ENCODE assay signal across 7 cellular contexts in genomic region chr15:63381301-63382192, GRCh38. TPM values are rescaled to one million over a fixed set of nuclear protein-coding genes. Genes with fewer than 3 reads are reported as not detected.
DNase-seq lines count a peak whose midpoint lies in the region; ATAC-seq and TF ChIP-seq lines count a peak whose summit lies in the region.

Gene CA12 (minus strand): TSS chr15:63381846. CDS start chr15:63381720, 126 bp downstream.

- ATAC-seq in lung (ENCODE audit: insufficient read depth, low FRiP score): peak; percentile 32

- H3K4me1 ChIP-seq in Peyer's patch (peaks cover 0 to 14% (median 2%) of the 10 kb centered on the region in 4 donors), duodenal mucosa (ENCODE audit: control insufficient read depth in 1 of 2, insufficient read depth in 2 of 2, low read length in 2 of 2) (peaks cover 20 to 24% of the 10 kb centered on the region in 2 donors), lung (ENCODE audit: control insufficient read depth in 2 of 2, insufficient read depth in 2 of 2, low read length in 2 of 2) (peaks cover 0 to 5% of the 10 kb centered on the region in 2 donors), tibial artery (peaks cover 0 to 15% (median 14%) of the 10 kb centered on the region in 4 donors)

- H3K27me3 ChIP-seq in Peyer's patch: no peaks in the 10 kb centered on the region
- peaks cover 7 to 17% of the 10 kb centered on the region in 2 donors for H3K27me3 ChIP-seq in duodenal mucosa (ENCODE audit: control insufficient read depth in 1 of 2, insufficient read depth in 2 of 2, low read length in 2 of 2)
- peaks cover 5% of the 10 kb centered on the region for H3K27me3 ChIP-seq in lung (ENCODE audit: control insufficient read depth, insufficient read depth)
- peaks cover 0 to 25% of the 10 kb centered on the region in 2 donors for H3K27me3 ChIP-seq in tibial artery

- H3K4me3 ChIP-seq in Peyer's patch (peak within 1 kb of the TSS; percentile 30 to 66 (median 45)), duodenal mucosa (ENCODE audit: low read depth in 1 of 2, low read length in 2 of 2) (peak within 1 kb of the TSS; percentile 63 to 64), lung (peak within 1 kb of the TSS; percentile 18), tibial artery (peak within 1 kb of the TSS; percentile 40 to 57)

- no peaks in the 10 kb centered on the region for H3K9me3 ChIP-seq in Peyer's patch
- H3K9me3 ChIP-seq in duodenal mucosa (ENCODE audit: control insufficient read depth in 1 of 2, low read length in 2 of 2): no peaks in the 10 kb centered on the region
- peaks cover 0 to 2% of the 10 kb centered on the region in 2 donors for H3K9me3 ChIP-seq in lung (ENCODE audit: control insufficient read depth in 2 of 2, insufficient read depth in 1 of 2, low read length in 1 of 2)
- H3K9me3 ChIP-seq in tibial artery: no peaks in the 10 kb centered on the region

- H3K27ac ChIP-seq in Peyer's patch (peak within 1 kb of the TSS in 2 of 4 donors; percentile 45 to 61), duodenal mucosa (ENCODE audit: low read depth, low read length) (no peak within 1 kb of the TSS), lung (ENCODE audit: low read depth in 1 of 2, low read length in 1 of 2) (no peak within 1 kb of the TSS), tibial artery (no peak within 1 kb of the TSS)

- no peak for DNase-seq in H4 (ENCODE audit: low spot score)
- DNase-seq in Peyer's patch: peak in 2 of 3 donors; percentile 65 to 81
- DNase-seq in lung (ENCODE audit: low spot score): no peak
- DNase-seq in tibial artery: no peak
- DNase-seq in AML-193 (lab: John Stamatoyannopoulos, UW): no peak
- no peak for DNase-seq in activated CD4-positive, CD25-positive, alpha-beta regulatory T cell treated with anti-CD3 and anti-CD28 coated beads, Interleukin-2, amount 50 U/mL, for 72 hours

- WGBS in lung, 2 donors: 2 to 3% methylated on average over 57 to 58 of the region's 58 CpGs

- peak within 1 kb of the TSS in 1 of 2 donors; percentile 32 for H3K9ac ChIP-seq in duodenal mucosa (ENCODE audit: low read depth in 1 of 2, low read length in 2 of 2)

- H3K36me3 ChIP-seq in Peyer's patch: no peaks in the 10 kb centered on the region
- no peaks in the 10 kb centered on the region for H3K36me3 ChIP-seq in duodenal mucosa (ENCODE audit: control insufficient read depth in 1 of 2, insufficient read depth in 2 of 2, low read length in 2 of 2)
- H3K36me3 ChIP-seq in lung (ENCODE audit: control insufficient read depth in 2 of 2, insufficient read depth in 2 of 2, low read length in 2 of 2): no peaks in the 10 kb centered on the region
- H3K36me3 ChIP-seq in tibial artery: no peaks in the 10 kb centered on the region

- intact Hi-C loops in tibial artery (cut with DNase I; ENCODE audit: low total_unique reads): no loop called here

- TF ChIP-seq POLR2A in Peyer's patch (IDR thresholded peaks at IDR 0.05): peak; percentile 52 to 74

- TF ChIP-seq CTCF in Peyer's patch (IDR thresholded peaks at IDR 0.05) (no peak), lung (IDR thresholded peaks at IDR 0.05; ENCODE audit: control extremely low read depth, extremely low read depth) (no peak), tibial artery (IDR thresholded peaks at IDR 0.05) (no peak)

RNA-seq across cellular contexts. Expression of gene CA12, which starts in this region (rescaled TPM):
- total RNA-seq in H4 (2014; rRNA removed; shearing (Covaris generic)): 24.2 and 27.4 TPM in 2 replicates
- total RNA-seq in Peyer's patch (10 to 100 TPM; 22.1 to 79.6 (median 37.0) TPM), lung (1 to 10 TPM; 2.2 to 8.5 TPM)
- polyA plus RNA-seq in lung: 10 to 100 TPM in 1 of 2 donors, 1 to 10 TPM in 1; 3.1 to 46.8 TPM

Comparison
In these comparisons a context has a peak if more than half of its experiments do, and no peak if none do; other contexts are left out.
1. DNase-seq: peak in Peyer's patch (2 of 3); none in H4 (single experiment), lung (single experiment), tibial artery (0 of 2), AML-193 (0 of 2) and activated CD4-positive, CD25-positive, alpha-beta regulatory T cell treated with anti-CD3 and anti-CD28 coated beads, Interleukin-2, amount 50 U/mL, for 72 hours (single experiment).
2. Peak in every context shown above with its lines, with median percentiles within 50 percentile points of each other: H3K4me3 ChIP-seq.